Comparison of ENCODE assay signal across 16 cellular contexts in genomic region chr11:132037961-132038360, GRCh38.
DNase-seq lines count a peak whose midpoint lies in the region; ATAC-seq and TF ChIP-seq lines count a peak whose summit lies in the region.
"Had no signal": no experiment of that assay in that cellular context is flagged by ENCODE, and none has a peak within 500 bp of the region (broad histone marks: within the 10 kb centered on the region; RNA-seq: fewer than 3 reads in every experiment).

No MANE protein-coding gene starts in this region.

- intact Hi-C loops in esophagus muscularis mucosa (cut with DNase I): no loop called here

- no peaks in the 10 kb centered on the region for H3K27me3 ChIP-seq in esophagus muscularis mucosa

- no peak for TF ChIP-seq POLR2A in esophagus muscularis mucosa (IDR thresholded peaks at IDR 0.05; ENCODE audit: low read depth)

- H3K27ac ChIP-seq in esophagus muscularis mucosa (replicated peaks in 1 of 4): no peak overlapping the region

- no peaks in the 10 kb centered on the region for H3K4me1 Mint-ChIP-seq in activated T-cell treated with anti-CD3 and anti-CD28 coated beads, Interleukin-2, amount 50 U/mL, for 4 hours (ENCODE audit: low read depth)

- H3K9me3 ChIP-seq in esophagus muscularis mucosa: no peaks in the 10 kb centered on the region

- no peaks in the 10 kb centered on the region for H3K27me3 Mint-ChIP-seq in activated T-cell treated with anti-CD3 and anti-CD28 coated beads, Interleukin-2, amount 50 U/mL, for 4 hours (ENCODE audit: low read depth)

- no peaks in the 10 kb centered on the region for H3K36me3 ChIP-seq in esophagus muscularis mucosa

- H3K4me1 ChIP-seq in esophagus muscularis mucosa: peaks cover 0 to 2% (median 0%) of the 10 kb centered on the region in 4 donors

- peaks cover 4% of the 10 kb centered on the region for H3K9me3 Mint-ChIP-seq in activated T-cell treated with anti-CD3 and anti-CD28 coated beads, Interleukin-2, amount 50 U/mL, for 4 hours
- H3K9me3 Mint-ChIP-seq: HFFc6 had no signal

- TF ChIP-seq EP300 in esophagus muscularis mucosa (IDR thresholded peaks at IDR 0.05): no peak

- ATAC-seq in activated T-cell treated with anti-CD3 and anti-CD28 coated beads, Interleukin-2, amount 50 U/mL, for 4 hours: no peak
- no peak for ATAC-seq in GM21576 (IDR thresholded peaks at IDR 0.05; ENCODE audit: unreplicated experiment)
- ATAC-seq: Right ventricle myocardium inferior had no signal

- H3K36me3 Mint-ChIP-seq in activated T-cell treated with anti-CD3 and anti-CD28 coated beads, Interleukin-2, amount 50 U/mL, for 4 hours (ENCODE audit: insufficient read depth): no peaks in the 10 kb centered on the region
- H3K36me3 Mint-ChIP-seq: CD14-positive monocyte had no signal

- no peak overlapping the region for H3K4me3 Mint-ChIP-seq in activated T-cell treated with anti-CD3 and anti-CD28 coated beads, Interleukin-2, amount 50 U/mL, for 4 hours
- H3K4me3 Mint-ChIP-seq: CD14-positive monocyte, HFFc6 had no signal

- WGBS in esophagus muscularis mucosa: 85% methylated on average over 4 of the region's 4 CpGs

- TF ChIP-seq CTCF in esophagus muscularis mucosa (IDR thresholded peaks at IDR 0.05): no peak
- no peak for TF ChIP-seq CTCF in foreskin fibroblast (IDR thresholded peaks at IDR 0.05; ENCODE audit: low read depth, low read length)

- DNase-seq in NCI-H2081 (lab: John Stamatoyannopoulos, UW): peak; percentile 29 to 74
- no peak for DNase-seq in NCI-H2081 treated with DMSO at 0.1 percent for 48 hours (lab: John Stamatoyannopoulos, UW)
- peak; percentile 53 for DNase-seq in NCI-H748 (lab: John Stamatoyannopoulos, UW; ENCODE audit: unreplicated experiment)
- DNase-seq in esophagus muscularis mucosa (ENCODE audit: extremely low spot score): peak; percentile 83
- no peak for DNase-seq in activated T-cell treated with anti-CD3 and anti-CD28 coated beads, Interleukin-2, amount 50 U/mL, for 4 hours
- no peak for DNase-seq in foreskin fibroblast
- DNase-seq in NCI-H82 (lab: John Stamatoyannopoulos, UW): no peak
- DNase-seq: 8988T; DMS 273 treated with DMSO at 0.1 percent for 48 hours; GDM1; HFFc6; NCI-H1436 treated with DMSO at 0.1 percent for 48 hours; NK-92 treated with Interleukin-12 subunit alpha and Interleukin-12 subunit beta, amount 100 ng/mL, for 24 hours had no signal

- H3K4me3 ChIP-seq in esophagus muscularis mucosa (no peak overlapping the region), foreskin fibroblast (ENCODE audit: low read depth in 1 of 2, low read length in 2 of 2) (no peak overlapping the region)

Comparison
In these comparisons a context has a peak if more than half of its experiments do, and no peak if none do; other contexts are left out.
1. DNase-seq: peak in NCI-H2081 (2 of 2), NCI-H748 (single experiment) and esophagus muscularis mucosa (single experiment); none in NCI-H2081 treated with DMSO at 0.1 percent for 48 hours (single experiment), activated T-cell treated with anti-CD3 and anti-CD28 coated beads, Interleukin-2, amount 50 U/mL, for 4 hours (single experiment), foreskin fibroblast (0 of 2) and NCI-H82 (single experiment).